24 cellular contexts compared by ENCODE assay signal in the genomic region with DNA sequence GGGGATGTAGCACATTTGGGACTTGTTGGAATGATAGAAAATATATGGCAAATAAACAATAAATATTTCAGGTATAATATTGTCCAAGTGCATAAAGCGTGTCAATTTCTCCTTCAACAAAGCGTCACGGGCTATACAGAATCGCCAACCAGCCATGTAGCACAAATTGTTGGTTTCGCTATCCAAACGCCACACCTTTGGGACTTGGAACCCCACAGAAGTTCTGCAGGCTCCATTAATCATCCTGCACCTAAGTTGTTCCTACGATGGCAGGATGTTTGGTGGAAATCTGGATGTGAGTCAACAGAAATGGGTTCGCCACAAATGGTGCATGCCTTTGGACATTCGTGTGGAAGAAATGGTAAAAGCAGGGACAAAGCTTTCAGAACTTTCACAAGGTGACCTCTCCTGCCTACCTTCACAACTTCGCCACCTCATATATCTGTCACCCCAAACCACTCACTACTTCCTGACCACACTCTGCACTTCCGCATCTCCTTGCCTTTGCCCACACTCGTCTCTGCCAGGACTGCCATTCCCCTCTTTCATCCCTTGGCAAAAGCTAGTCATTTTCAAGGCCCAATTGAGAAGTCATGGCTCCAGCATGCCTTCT.
DNase-seq lines count a peak whose midpoint lies in the region; ATAC-seq, FAIRE-seq and TF ChIP-seq lines count a peak whose summit lies in the region.
"Had no signal": no experiment of that assay in that cellular context is flagged by ENCODE, and none has a peak within 500 bp of the region (broad histone marks: within the 10 kb centered on the region; RNA-seq: fewer than 3 reads in every experiment).

No MANE protein-coding gene starts in this region.

- H3K9me2 ChIP-seq in PC-3 (replicated peaks; ENCODE audit: low read length): no peaks in the 10 kb centered on the region

- peaks cover 16% of the 10 kb centered on the region for H3K4me1 ChIP-seq in mammary epithelial cell (ENCODE audit: insufficient read depth, low read length)
- H3K4me1 ChIP-seq in PC-3 (ENCODE audit: insufficient read depth, low read length): peaks cover 13% of the 10 kb centered on the region
- H3K4me1 ChIP-seq in keratinocyte (ENCODE audit: control insufficient read depth, extremely low read depth, insufficient read depth, low read length): peaks cover 10% of the 10 kb centered on the region

- ATAC-seq in PC-3: no peak; the same call in 1 of the 2 replicates
- ATAC-seq: stimulated activated naive CD8-positive, alpha-beta T cell treated with anti-CD3 and anti-CD28 coated beads, Interleukin-15, amount 100 ng/mL, for 72 hours had no signal

- H3K27me3 ChIP-seq in mammary epithelial cell (ENCODE audit: insufficient read depth, low read length) (no peaks in the 10 kb centered on the region), PC-3 (ENCODE audit: low read length) (no peaks in the 10 kb centered on the region), keratinocyte (ENCODE audit: control insufficient read depth, extremely low read depth, insufficient read depth, low read length) (no peaks in the 10 kb centered on the region)
- H3K27me3 ChIP-seq: BLaER1 treated with 17β-estradiol and CSF1 and Interleukin-3, amounts not matched to agents 10 nM and 100 nM had no signal

- H3F3A ChIP-seq in PC-3 (ENCODE audit: low read length, unreplicated experiment): no peaks in the 10 kb centered on the region

- no peaks in the 10 kb centered on the region for H3K27me3 Mint-ChIP-seq in MCF 10A (ENCODE audit: insufficient read depth, unreplicated experiment)

- peak overlapping the region; percentile 25 for H2AFZ ChIP-seq in mammary epithelial cell (ENCODE audit: low read depth, low read length)
- H2AFZ ChIP-seq in PC-3 (ENCODE audit: low read length): no peak overlapping the region
- no peak overlapping the region for H2AFZ ChIP-seq in keratinocyte (ENCODE audit: control insufficient read depth, low read length)

- H3K27ac Mint-ChIP-seq in MCF 10A (ENCODE audit: low read depth, unreplicated experiment): no peak overlapping the region
- H3K27ac Mint-ChIP-seq: stimulated activated naive CD8-positive, alpha-beta T cell treated with anti-CD3 and anti-CD28 coated beads, Interleukin-15, amount 100 ng/mL, for 72 hours had no signal

- intact Hi-C loops in mammary epithelial cell (cut with micrococcal nuclease): no loop called here
- intact Hi-C loops in MCF 10A (cut with micrococcal nuclease): no loop called here
- intact Hi-C loops in PC-3 (cut with micrococcal nuclease): no loop called here

- no peak overlapping the region for H3K4me3 Mint-ChIP-seq in MCF 10A (ENCODE audit: unreplicated experiment)
- H3K4me3 Mint-ChIP-seq: stimulated activated naive CD8-positive, alpha-beta T cell treated with anti-CD3 and anti-CD28 coated beads, Interleukin-15, amount 100 ng/mL, for 72 hours had no signal

- H3K79me2 ChIP-seq in mammary epithelial cell (ENCODE audit: insufficient read depth, low read length) (peaks cover 66% of the 10 kb centered on the region), PC-3 (ENCODE audit: low read length) (no peaks in the 10 kb centered on the region), keratinocyte (ENCODE audit: control insufficient read depth, insufficient read depth, low read length) (peaks cover 6% of the 10 kb centered on the region)

- no peak for TF ChIP-seq CTCF in mammary epithelial cell (conservative IDR thresholded peaks at IDR 0.05 in 1 of 2, IDR thresholded peaks at IDR 0.05 in 1 of 2; ENCODE audit: extremely low read depth in 1 of 2, insufficient read depth in 1 of 2, low read depth in 1 of 2, low read length in 2 of 2)
- no peak for TF ChIP-seq CTCF in MCF 10A (IDR thresholded peaks at IDR 0.05; ENCODE audit: unreplicated experiment)
- TF ChIP-seq CTCF in PC-3 (conservative IDR thresholded peaks at IDR 0.05; ENCODE audit: low read depth, low read length): no peak
- no peak for TF ChIP-seq CTCF in keratinocyte (optimal IDR thresholded peaks at IDR 0.05 in 1 of 3, IDR thresholded peaks at IDR 0.05 in 1 of 3, conservative IDR thresholded peaks at IDR 0.05 in 1 of 3; ENCODE audit: extremely low read depth in 1 of 3, insufficient read depth in 2 of 3, low read length in 3 of 3)

- CTCF ChIA-PET in mammary epithelial cell (lab: Charles Lee; ENCODE audit: low non-redundant PET): no interaction called here
- CTCF ChIA-PET in MCF 10A (lab: Yijun Ruan, JAX): no interaction called here
- CTCF ChIA-PET in PC-3 (lab: Charles Lee): no interaction called here

- POLR2A ChIA-PET in MCF 10A (lab: Yijun Ruan, JAX) (no interaction called here), PC-3 (lab: Charles Lee; ENCODE audit: unreplicated experiment) (no interaction called here)

- dilution Hi-C loops in mammary epithelial cell (cut with HindIII; ENCODE audit: low sequenced_read_pairs): no loop called here
- dilution Hi-C loops in keratinocyte (cut with MboI; ENCODE audit: extremely low pct_ligation_motif_present, low sequenced_read_pairs): no loop called here

- H4K20me1 ChIP-seq in mammary epithelial cell (ENCODE audit: insufficient read depth, low read length) (no peaks in the 10 kb centered on the region), PC-3 (ENCODE audit: low read length) (no peaks in the 10 kb centered on the region), keratinocyte (ENCODE audit: control insufficient read depth, extremely low read depth, insufficient read depth, low read length) (no peaks in the 10 kb centered on the region)
- H4K20me1 ChIP-seq: BLaER1 treated with 17β-estradiol and CSF1 and Interleukin-3, amounts not matched to agents 10 nM and 100 nM had no signal

- H3K4me2 ChIP-seq in mammary epithelial cell (ENCODE audit: insufficient read depth, low read depth, low read length) (peak overlapping the region; percentile 29), PC-3 (ENCODE audit: low read length) (peak overlapping the region; percentile 2; the same call in 1 of the 2 replicates), keratinocyte (ENCODE audit: control insufficient read depth, extremely low read depth, insufficient read depth, low read depth, low read length) (no peak overlapping the region)
- H3K4me2 ChIP-seq: KMS-11, smooth muscle cell had no signal

- FAIRE-seq in keratinocyte (lab: Jason Lieb, UNC) (peak; percentile 60), H54 (lab: Jason Lieb, UNC) (no peak)
- FAIRE-seq: GM18507 had no signal

- BruUV-seq in mammary epithelial cell (replicated peaks; lab: Mats Ljungman, UMichigan) (no TSS peak), MCF 10A (replicated peaks; lab: Mats Ljungman, UMichigan) (no TSS peak), PC-3 (replicated peaks; lab: Mats Ljungman, UMichigan) (no TSS peak)

- H3K36me3 ChIP-seq in mammary epithelial cell (ENCODE audit: insufficient read depth, low read length): no peaks in the 10 kb centered on the region
- H3K36me3 ChIP-seq in PC-3 (ENCODE audit: low read depth, low read length): no peaks in the 10 kb centered on the region
- H3K36me3 ChIP-seq in keratinocyte (ENCODE audit: control insufficient read depth in 2 of 2, extremely low read depth in 1 of 2, insufficient read depth in 2 of 2, low read length in 2 of 2): peaks cover 0 to 6% of the 10 kb centered on the region in 2 experiments

- DNase-seq in mammary epithelial cell (peak; percentile 69), MCF 10A (ENCODE audit: unreplicated experiment) (no peak), PC-3 (peak; percentile 62), keratinocyte (ENCODE audit: low read depth, low spot score) (no peak), NCI-H774 (lab: John Stamatoyannopoulos, UW) (no peak), superior temporal gyrus (ENCODE audit: extremely low spot score) (no peak), NK-92 (lab: John Stamatoyannopoulos, UW; ENCODE audit: unreplicated experiment) (no peak), H54 (ENCODE audit: insufficient read length, low spot score) (no peak)
- DNase-seq: activated CD4-positive, alpha-beta T cell treated with anti-CD3 and anti-CD28 coated beads, Interleukin-2, amount 50 U/mL, for 1 hour; activated effector memory CD4-positive, alpha-beta T cell treated with Interleukin-2 at 50 U/mL for 16 hours; NCI-H1048; NCI-H2029 treated with DMSO at 0.1 percent for 48 hours; NCI-H345; retina; stimulated activated CD4-positive, alpha-beta T cell treated with anti-CD3 and anti-CD28 coated beads, Interleukin-2, amount 100 ng/mL, for 48 hours; stimulated activated naive CD8-positive, alpha-beta T cell treated with anti-CD3 and anti-CD28 coated beads, Interleukin-15, amount 100 ng/mL, for 72 hours; trophoblast cell; WERI-Rb-1 had no signal

- H3K9ac ChIP-seq in mammary epithelial cell (ENCODE audit: insufficient read depth, low read length) (no peak overlapping the region), PC-3 (ENCODE audit: low read length) (no peak overlapping the region), keratinocyte (ENCODE audit: control insufficient read depth, extremely low read depth, insufficient read depth, low read length) (no peak overlapping the region)
- H3K9ac ChIP-seq: BLaER1 treated with 17β-estradiol and CSF1 and Interleukin-3, amounts not matched to agents 10 nM and 100 nM; KMS-11 had no signal

- H3K4me3 ChIP-seq in mammary epithelial cell (replicated peaks in 1 of 3; ENCODE audit: insufficient read depth in 1 of 3, low read depth in 2 of 3, low read length in 3 of 3) (no peak overlapping the region), PC-3 (ENCODE audit: low read length) (no peak overlapping the region), keratinocyte (ENCODE audit: control insufficient read depth in 2 of 3, extremely low read depth in 1 of 3, insufficient read depth in 2 of 3, low read depth in 1 of 3, low read length in 3 of 3) (no peak overlapping the region)
- H3K4me3 ChIP-seq: BLaER1 treated with 17β-estradiol and CSF1 and Interleukin-3, amounts not matched to agents 10 nM and 100 nM; SK-N-MC; smooth muscle cell had no signal

- no peaks in the 10 kb centered on the region for H3K9me3 ChIP-seq in mammary epithelial cell (replicated peaks; ENCODE audit: insufficient read depth, low read length)
- H3K9me3 ChIP-seq in PC-3 (ENCODE audit: low read length): no peaks in the 10 kb centered on the region
- no peaks in the 10 kb centered on the region for H3K9me3 ChIP-seq in keratinocyte (ENCODE audit: control insufficient read depth, low read depth, low read length)

- in situ Hi-C loops in mammary epithelial cell (cut with MboI; ENCODE audit: low sequenced_read_pairs in 2 of 2): no loop called here

- no peak for TF ChIP-seq POLR2A in H54 (IDR thresholded peaks at IDR 0.05; ENCODE audit: low read depth, low read length)

- 64% methylated on average over 12 of the region's 12 CpGs for WGBS in mammary epithelial cell (ENCODE audit: low coverage, missing lambda C conversion rate)

- H3K27ac ChIP-seq in mammary epithelial cell (ENCODE audit: insufficient read depth, low read depth, low read length) (no peak overlapping the region), PC-3 (ENCODE audit: low read length) (peak overlapping the region; percentile 71), keratinocyte (ENCODE audit: control insufficient read depth, insufficient read depth, low read length) (no peak overlapping the region)
- H3K27ac ChIP-seq: KMS-11, RWPE1, SK-N-MC, WERI-Rb-1 had no signal

- peaks cover 6% of the 10 kb centered on the region for H3K4me1 Mint-ChIP-seq in MCF 10A (ENCODE audit: insufficient read depth, unreplicated experiment)

- H3K9me1 ChIP-seq in keratinocyte (ENCODE audit: control insufficient read depth, extremely low read depth, insufficient read depth, low read length): peaks cover 1% of the 10 kb centered on the region

- H3K36me3 Mint-ChIP-seq in MCF 10A (ENCODE audit: insufficient read depth, unreplicated experiment): peaks cover 7% of the 10 kb centered on the region

- no peaks in the 10 kb centered on the region for H3K9me3 Mint-ChIP-seq in MCF 10A (ENCODE audit: unreplicated experiment)
- H3K9me3 Mint-ChIP-seq: stimulated activated naive CD8-positive, alpha-beta T cell treated with anti-CD3 and anti-CD28 coated beads, Interleukin-15, amount 100 ng/mL, for 72 hours had no signal

Comparison
In these comparisons a context has a peak if more than half of its experiments do, and no peak if none do; other contexts are left out.
1. DNase-seq: peak in mammary epithelial cell (single experiment) and PC-3 (single experiment); none in MCF 10A (single experiment), keratinocyte (single experiment), NCI-H774 (single experiment), superior temporal gyrus (single experiment), NK-92 (single experiment) and H54 (single experiment).